In the genomic region with DNA sequence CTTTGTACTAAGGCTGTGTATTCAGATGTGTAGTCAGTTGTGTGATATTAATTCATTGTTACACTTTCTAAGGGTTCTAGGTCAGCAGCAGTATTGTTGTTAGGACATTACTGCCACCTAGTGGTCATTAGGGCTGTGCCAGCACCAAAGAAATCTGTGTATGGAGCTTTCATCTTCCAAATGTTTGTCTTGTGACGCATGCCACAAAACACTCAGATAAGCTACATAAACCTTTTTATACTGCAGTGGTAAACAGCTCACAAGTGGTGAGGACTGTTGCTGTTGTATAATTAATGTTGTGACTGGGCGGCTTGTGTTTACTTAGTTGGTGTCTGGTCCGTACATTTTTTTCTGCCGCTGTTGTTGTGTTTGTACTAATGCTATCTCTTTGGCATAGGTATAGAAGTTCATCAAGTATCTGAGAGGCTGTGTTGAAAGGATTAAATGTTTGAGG, we compare ENCODE assay signal across 8 cellular contexts. TPM values are rescaled to one million over a fixed set of nuclear protein-coding genes. Genes with fewer than 3 reads are reported as not detected.
A peak's percentile ranks its signal among the peaks of the same experiment; 100 is the strongest.
DNase-seq lines count a peak whose midpoint lies in the region; ATAC-seq, FAIRE-seq and TF ChIP-seq lines count a peak whose summit lies in the region.

No MANE protein-coding gene starts in this region.

- no peaks in the 10 kb centered on the region for H3K4me1 ChIP-seq in Peyer's patch

- FAIRE-seq in urothelium cell line (lab: Jason Lieb, UNC), result no peak

- H3K4me3 ChIP-seq in Peyer's patch (no peak overlapping the region), fibroblast of the aortic adventitia (ENCODE audit: low read depth, low read length) (no peak overlapping the region)

- peaks cover 10% of the 10 kb centered on the region for H3K36me3 Mint-ChIP-seq in activated T-helper 17 cell treated with anti-CD3 and anti-CD28 coated beads, Interleukin-2, amount 50 U/mL, for 72 hours (ENCODE audit: low read depth)

- no peak for TF ChIP-seq POLR2A in Peyer's patch (IDR thresholded peaks at IDR 0.05)

- H3K27ac ChIP-seq in Peyer's patch, result no peak overlapping the region

- peak overlapping the region; percentile 63 for H3K4me3 Mint-ChIP-seq in activated T-helper 17 cell treated with anti-CD3 and anti-CD28 coated beads, Interleukin-2, amount 50 U/mL, for 72 hours

- no peaks in the 10 kb centered on the region for H3K9me3 Mint-ChIP-seq in activated T-helper 17 cell treated with anti-CD3 and anti-CD28 coated beads, Interleukin-2, amount 50 U/mL, for 72 hours

- H3K4me1 Mint-ChIP-seq in activated T-helper 17 cell treated with anti-CD3 and anti-CD28 coated beads, Interleukin-2, amount 50 U/mL, for 72 hours, result peaks cover 58% of the 10 kb centered on the region

- TF ChIP-seq CTCF in Peyer's patch (IDR thresholded peaks at IDR 0.05) (peak; percentile 76 to 95 (median 90)), fibroblast of the aortic adventitia (IDR thresholded peaks at IDR 0.05; ENCODE audit: insufficient read depth, low read length) (peak; percentile 93)

- H3K27me3 ChIP-seq in Peyer's patch, result no peaks in the 10 kb centered on the region

- H3K9me3 ChIP-seq in Peyer's patch, result no peaks in the 10 kb centered on the region

- peak overlapping the region; percentile 40 for H3K27ac Mint-ChIP-seq in activated T-helper 17 cell treated with anti-CD3 and anti-CD28 coated beads, Interleukin-2, amount 50 U/mL, for 72 hours

- peak; percentile 40 for ATAC-seq in GM19397 (IDR thresholded peaks at IDR 0.05; ENCODE audit: unreplicated experiment)
- ATAC-seq in activated T-helper 17 cell treated with anti-CD3 and anti-CD28 coated beads, Interleukin-2, amount 50 U/mL, for 72 hours (replicated peaks), result peak; percentile 27

- no peaks in the 10 kb centered on the region for H3K36me3 ChIP-seq in Peyer's patch

- H3K27me3 Mint-ChIP-seq in activated T-helper 17 cell treated with anti-CD3 and anti-CD28 coated beads, Interleukin-2, amount 50 U/mL, for 72 hours, result no peaks in the 10 kb centered on the region

- DNase-seq in COLO668 (lab: John Stamatoyannopoulos, UW; ENCODE audit: unreplicated experiment) (peak; percentile 63), HuH-7.5 (ENCODE audit: low spot score) (peak; percentile 6), Peyer's patch (peak in 2 of 3 donors; percentile 68 to 84), fibroblast of the aortic adventitia (ENCODE audit: low read depth) (peak; percentile 93), nucleus accumbens (lab: John Stamatoyannopoulos, UW) (peak in 40 of 56 donors; percentile 1 to 74 (median 24)), urothelium cell line (ENCODE audit: low spot score) (peak; percentile 67)

RNA-seq across cellular contexts. Expression of a gene that starts 51.7 kb away (rescaled TPM):
- 10 to 100 TPM in 3 of 4 donors, 1 to 10 TPM in 1; 3.0 to 27.2 (median 19.3) TPM for total RNA-seq in Peyer's patch
- 100 to 1,000 TPM; 147 to 170 TPM for total RNA-seq in activated T-helper 17 cell treated with anti-CD3 and anti-CD28 coated beads, Interleukin-2, amount 50 U/mL, for 72 hours
- 2.8 and 5.5 TPM in 2 replicates for total RNA-seq in fibroblast of the aortic adventitia (ENCODE audit: low replicate concordance)

Comparison
In these comparisons a context has a peak if more than half of its experiments do, and no peak if none do; other contexts are left out.
1. DNase-seq: peak in every context shown above with its lines; median percentile 93 in fibroblast of the aortic adventitia; 76 in Peyer's patch; 67 in urothelium cell line; 63 in COLO668; 24 in nucleus accumbens; 6 in HuH-7.5.
2. RNA of a gene that starts 51.7 kb away (total RNA-seq): 147 to 170 TPM in activated T-helper 17 cell treated with anti-CD3 and anti-CD28 coated beads, Interleukin-2, amount 50 U/mL, for 72 hours; 3.0 to 27.2 TPM in Peyer's patch and 2.8 to 5.5 TPM in fibroblast of the aortic adventitia; every median in the first group is over 4 times any median in the second.